2 cellular contexts compared by ENCODE assay signal in genomic region chr19:18158471-18158870, GRCh38.
TF ChIP-seq lines count a peak whose summit lies in the region.

No MANE protein-coding gene starts in this region.

TF ChIP-seq in A549, 52 proteins besides CTCF, POLR2A, EP300 and RAD21:
- TF ChIP-seq TFCP2L1 (CRISPR knock-in tag; IDR thresholded peaks at IDR 0.05) = no peak
- no peak for TF ChIP-seq MYC (IDR thresholded peaks at IDR 0.05; ENCODE audit: borderline replicate concordance, low read length)
- TF ChIP-seq NR3C1 (IDR thresholded peaks at IDR 0.05) = no peak
- no peak for TF ChIP-seq CHD4 (IDR thresholded peaks at IDR 0.05; ENCODE audit: borderline replicate concordance)
- TF ChIP-seq KDM1A (IDR thresholded peaks at IDR 0.05; ENCODE audit: low read depth) = 0 out of 2 replicates have a peak, but pooled peaks have one; percentile 19

TF ChIP-seq in K562, 482 proteins besides CTCF, POLR2A, EP300 and RAD21:
- TF ChIP-seq CHD7 (IDR thresholded peaks at IDR 0.05; ENCODE audit: low read depth, low read length) (no peak), RBM25 (IDR thresholded peaks at IDR 0.05; ENCODE audit: low read depth, low read length, severe bottlenecking) (peak; percentile 76), EWSR1 (IDR thresholded peaks at IDR 0.05; ENCODE audit: borderline replicate concordance, low read depth, partially characterized antibody) (no peak), ZNF384 (IDR thresholded peaks at IDR 0.05; ENCODE audit: low read depth, low read length) (0 out of 2 replicates have a peak, but pooled peaks have one; percentile 19), ZFP36 (IDR thresholded peaks at IDR 0.05; ENCODE audit: low read depth, low read length, partially characterized antibody) (peak; percentile 90), BCOR (IDR thresholded peaks at IDR 0.05) (peak; percentile 91), DACH1 (IDR thresholded peaks at IDR 0.05; ENCODE audit: partially characterized antibody) (peak; percentile 7), HDAC2 (IDR thresholded peaks at IDR 0.05) (0 out of 2 replicates have a peak, but pooled peaks have one; percentile 69), ZNF316 (IDR thresholded peaks at IDR 0.05) (peak; percentile 23; the same call in 1 of the 2 replicates), PKNOX1 (IDR thresholded peaks at IDR 0.05) (0 out of 2 replicates have a peak, but pooled peaks have one; percentile 7), CEBPB (tag; IDR thresholded peaks at IDR 0.05) (peak; percentile 88), PHTF2 (CRISPR knock-in tag; IDR thresholded peaks at IDR 0.05) (no peak), KDM1A (IDR thresholded peaks at IDR 0.05) (peak; percentile 36 to 57; a peak in 1 of 4 replicates)
